In the genomic region with DNA sequence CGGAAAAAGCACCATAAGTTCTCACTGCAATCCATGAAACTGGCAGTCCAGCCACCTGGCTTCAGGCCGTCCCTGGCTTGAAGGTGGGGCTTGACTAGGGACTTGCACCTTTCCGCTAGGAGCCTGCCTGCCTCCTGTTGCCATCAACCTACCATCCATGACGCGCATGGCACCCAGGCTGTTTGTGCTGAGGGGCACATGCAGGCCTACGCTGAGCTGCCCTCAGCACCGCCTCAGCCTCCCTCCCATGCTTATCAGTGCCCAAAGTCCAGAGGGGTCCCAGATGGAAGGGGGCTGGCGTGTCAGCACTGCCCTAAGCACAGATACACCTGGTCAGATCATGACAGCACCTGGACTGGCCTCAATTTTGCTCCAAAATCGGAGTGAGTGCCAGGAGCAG, we compare ENCODE assay signal across 1 cellular context.
TF ChIP-seq lines count a peak whose summit lies in the region.

No MANE protein-coding gene starts in this region.

TF ChIP-seq in IMR-90, 13 proteins besides CTCF, POLR2A, EP300 and RAD21:
- no peak for TF ChIP-seq CEBPB (IDR thresholded peaks at IDR 0.05; ENCODE audit: low read depth, low read length)
